ENCODE assay signal across 8 cellular contexts in genomic region chr12:81758421-81759214, GRCh38. TPM values are rescaled to one million over a fixed set of nuclear protein-coding genes. Genes with fewer than 3 reads are reported as not detected.
DNase-seq lines count a peak whose midpoint lies in the region; ATAC-seq and TF ChIP-seq lines count a peak whose summit lies in the region.

No MANE protein-coding gene starts in this region.

- peak; percentile 68 for DNase-seq in activated CD8-positive, alpha-beta memory T cell treated with anti-CD3 and anti-CD28 coated beads for 24 hours
- DNase-seq in activated CD8-positive, alpha-beta memory T cell treated with anti-CD3 and anti-CD28 coated beads, Interleukin-2, amount 10 ng/mL, durations not matched to agents 7 days and 5 days = no peak
- DNase-seq in Peyer's patch = no peak
- no peak for DNase-seq in effector memory CD4-positive, alpha-beta T cell
- DNase-seq in lung (ENCODE audit: low spot score) = no peak
- DNase-seq in substantia nigra (lab: John Stamatoyannopoulos, UW) = peak in 44 of 49 donors; percentile 2 to 75 (median 43)
- DNase-seq in Kasumi-1 (lab: John Stamatoyannopoulos, UW) = no peak

- H3K36me3 ChIP-seq in Peyer's patch (no peaks in the 10 kb centered on the region), lung (ENCODE audit: control insufficient read depth in 2 of 2, insufficient read depth in 2 of 2, low read length in 2 of 2) (no peaks in the 10 kb centered on the region)
- no peaks in the 10 kb centered on the region for H3K36me3 ChIP-seq in effector memory CD4-positive, alpha-beta T cell (ENCODE audit: control insufficient read depth, insufficient read depth, low read length)

- CTCF ChIA-PET in activated CD8-positive, alpha-beta memory T cell treated with anti-CD3 and anti-CD28 coated beads, Interleukin-2, amount 10 ng/mL, durations not matched to agents 7 days and 5 days (lab: Charles Lee) = no interaction called here

- H3K4me3 Mint-ChIP-seq in activated CD8-positive, alpha-beta memory T cell treated with anti-CD3 and anti-CD28 coated beads, Interleukin-2, amount 10 ng/mL, durations not matched to agents 7 days and 5 days = no peak overlapping the region

- peaks cover 10% of the 10 kb centered on the region for H3K4me1 Mint-ChIP-seq in activated CD8-positive, alpha-beta memory T cell treated with anti-CD3 and anti-CD28 coated beads, Interleukin-2, amount 10 ng/mL, durations not matched to agents 7 days and 5 days

- ATAC-seq in activated CD8-positive, alpha-beta memory T cell treated with anti-CD3 and anti-CD28 coated beads, Interleukin-2, amount 10 ng/mL, durations not matched to agents 7 days and 5 days = no peak
- ATAC-seq in lung (ENCODE audit: insufficient read depth, low FRiP score) = peak; percentile 56
- no peak for ATAC-seq in GM18907 (IDR thresholded peaks at IDR 0.05; ENCODE audit: unreplicated experiment)

- H3K36me3 Mint-ChIP-seq in activated CD8-positive, alpha-beta memory T cell treated with anti-CD3 and anti-CD28 coated beads, Interleukin-2, amount 10 ng/mL, durations not matched to agents 7 days and 5 days = no peaks in the 10 kb centered on the region

- no peak overlapping the region for H3K27ac Mint-ChIP-seq in activated CD8-positive, alpha-beta memory T cell treated with anti-CD3 and anti-CD28 coated beads, Interleukin-2, amount 10 ng/mL, durations not matched to agents 7 days and 5 days

- WGBS in lung, 2 donors = 1% methylated on average over 52 of the region's 52 CpGs

- H3K4me3 ChIP-seq in Peyer's patch (peak overlapping the region; percentile 7 to 43 (median 23)), lung (peak overlapping the region; percentile 39)
- H3K4me3 ChIP-seq in effector memory CD4-positive, alpha-beta T cell (ENCODE audit: insufficient read depth, low read depth, low read length, poor library complexity, severe bottlenecking) = peak overlapping the region; percentile 43

- H3K27me3 Mint-ChIP-seq in activated CD8-positive, alpha-beta memory T cell treated with anti-CD3 and anti-CD28 coated beads, Interleukin-2, amount 10 ng/mL, durations not matched to agents 7 days and 5 days = peaks cover 25% of the 10 kb centered on the region

- H3K27me3 ChIP-seq in Peyer's patch (no peaks in the 10 kb centered on the region), lung (ENCODE audit: control insufficient read depth, insufficient read depth) (no peaks in the 10 kb centered on the region)
- H3K27me3 ChIP-seq in effector memory CD4-positive, alpha-beta T cell (replicated peaks; ENCODE audit: control insufficient read depth, insufficient read depth, low read length, poor library complexity, severe bottlenecking) = no peaks in the 10 kb centered on the region

- peaks cover 0 to 13% (median 0%) of the 10 kb centered on the region in 4 donors for H3K4me1 ChIP-seq in Peyer's patch
- H3K4me1 ChIP-seq in effector memory CD4-positive, alpha-beta T cell (ENCODE audit: control insufficient read depth, insufficient read depth, low read length, poor library complexity, severe bottlenecking) = peaks cover 6% of the 10 kb centered on the region
- no peaks in the 10 kb centered on the region for H3K4me1 ChIP-seq in lung (ENCODE audit: control insufficient read depth in 2 of 2, insufficient read depth in 2 of 2, low read length in 2 of 2)

- H3K27ac ChIP-seq in Peyer's patch (no peak overlapping the region), lung (ENCODE audit: low read depth in 1 of 2, low read length in 1 of 2) (no peak overlapping the region), substantia nigra (ENCODE audit: low read depth, low read length, poor library complexity, severe bottlenecking) (peak overlapping the region; percentile 53)
- no peak overlapping the region for H3K27ac ChIP-seq in effector memory CD4-positive, alpha-beta T cell (ENCODE audit: insufficient read depth, low read length, poor library complexity, severe bottlenecking)

- H3K9me3 Mint-ChIP-seq in activated CD8-positive, alpha-beta memory T cell treated with anti-CD3 and anti-CD28 coated beads, Interleukin-2, amount 10 ng/mL, durations not matched to agents 7 days and 5 days (ENCODE audit: low read depth) = no peaks in the 10 kb centered on the region

- no peaks in the 10 kb centered on the region for H3K9me3 ChIP-seq in Peyer's patch
- no peaks in the 10 kb centered on the region for H3K9me3 ChIP-seq in effector memory CD4-positive, alpha-beta T cell (ENCODE audit: control insufficient read depth, low read length)
- peaks cover 0 to 2% of the 10 kb centered on the region in 2 donors for H3K9me3 ChIP-seq in lung (ENCODE audit: control insufficient read depth in 2 of 2, insufficient read depth in 1 of 2, low read length in 1 of 2)

- TF ChIP-seq POLR2A in Peyer's patch (IDR thresholded peaks at IDR 0.05) = no peak

- no peak for TF ChIP-seq CTCF in Peyer's patch (IDR thresholded peaks at IDR 0.05)
- no peak for TF ChIP-seq CTCF in lung (IDR thresholded peaks at IDR 0.05; ENCODE audit: control extremely low read depth, extremely low read depth)

RNA-seq across cellular contexts. Expression of gene PPFIA2, which starts 0.5 kb away (rescaled TPM):
- total RNA-seq in activated CD8-positive, alpha-beta memory T cell treated with anti-CD3 and anti-CD28 coated beads, Interleukin-2, amount 10 ng/mL, durations not matched to agents 7 days and 5 days = not detected
- total RNA-seq in Peyer's patch = 1 to 10 TPM in 3 of 4 donors, not detected in 1; 2.0 to 6.6 (median 3.2) TPM
- total RNA-seq in lung = 1 to 10 TPM; 1.5 to 2.3 TPM
- under 1 TPM; 0.09 to 0.24 TPM for polyA plus RNA-seq in lung

Comparison
In these comparisons a context has a peak if more than half of its experiments do, and no peak if none do; other contexts are left out.
1. DNase-seq: peak in activated CD8-positive, alpha-beta memory T cell treated with anti-CD3 and anti-CD28 coated beads for 24 hours (single experiment) and substantia nigra (44 of 49); none in activated CD8-positive, alpha-beta memory T cell treated with anti-CD3 and anti-CD28 coated beads, Interleukin-2, amount 10 ng/mL, durations not matched to agents 7 days and 5 days (single experiment), Peyer's patch (0 of 3), effector memory CD4-positive, alpha-beta T cell (0 of 3), lung (single experiment) and Kasumi-1 (0 of 2).
2. Peak in every context shown above with its lines, with median percentiles within 50 percentile points of each other: H3K4me3 ChIP-seq.